In the genomic region with DNA sequence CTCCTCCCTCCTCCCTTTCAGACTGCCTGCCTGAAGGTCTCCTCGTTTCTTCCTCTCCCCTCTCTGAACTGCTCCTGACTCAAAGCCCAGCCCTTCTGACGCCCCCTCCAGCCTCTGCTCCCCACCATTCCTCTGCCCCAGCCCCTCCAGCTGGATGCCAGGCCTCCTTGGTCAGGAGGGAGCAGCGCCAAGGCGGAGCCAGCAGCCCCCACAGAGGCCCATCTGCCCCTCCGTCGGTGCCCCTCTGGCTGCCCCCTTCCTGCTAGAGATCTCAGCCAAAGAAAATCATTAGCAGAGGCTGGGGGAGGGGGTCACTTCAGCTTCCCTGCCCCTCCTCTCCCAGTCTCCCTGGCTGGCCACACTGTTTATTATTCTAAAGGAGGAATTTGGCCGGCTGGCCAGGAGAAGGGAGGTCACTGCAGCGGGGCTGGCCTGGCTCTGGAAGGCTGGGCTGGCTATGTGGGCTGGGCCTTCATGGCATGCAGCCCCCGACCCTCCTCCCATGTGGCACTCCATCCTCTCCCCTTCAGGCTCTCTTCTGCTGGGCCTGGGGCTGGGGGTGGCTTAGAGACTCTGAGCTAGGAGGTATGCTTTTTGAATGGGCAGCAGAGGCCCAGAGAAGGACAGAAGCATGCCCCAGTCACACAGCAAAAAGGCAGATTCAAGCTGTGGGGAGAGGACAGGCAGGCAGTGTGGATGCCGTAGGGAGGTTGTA, we compare ENCODE assay signal across 1 cellular context.
TF ChIP-seq lines count a peak whose summit lies in the region.

No MANE protein-coding gene starts in this region.

TF ChIP-seq in HepG2, 621 proteins besides CTCF, POLR2A, EP300 and RAD21 (continued from another document):
- TF ChIP-seq, protein P1, sequence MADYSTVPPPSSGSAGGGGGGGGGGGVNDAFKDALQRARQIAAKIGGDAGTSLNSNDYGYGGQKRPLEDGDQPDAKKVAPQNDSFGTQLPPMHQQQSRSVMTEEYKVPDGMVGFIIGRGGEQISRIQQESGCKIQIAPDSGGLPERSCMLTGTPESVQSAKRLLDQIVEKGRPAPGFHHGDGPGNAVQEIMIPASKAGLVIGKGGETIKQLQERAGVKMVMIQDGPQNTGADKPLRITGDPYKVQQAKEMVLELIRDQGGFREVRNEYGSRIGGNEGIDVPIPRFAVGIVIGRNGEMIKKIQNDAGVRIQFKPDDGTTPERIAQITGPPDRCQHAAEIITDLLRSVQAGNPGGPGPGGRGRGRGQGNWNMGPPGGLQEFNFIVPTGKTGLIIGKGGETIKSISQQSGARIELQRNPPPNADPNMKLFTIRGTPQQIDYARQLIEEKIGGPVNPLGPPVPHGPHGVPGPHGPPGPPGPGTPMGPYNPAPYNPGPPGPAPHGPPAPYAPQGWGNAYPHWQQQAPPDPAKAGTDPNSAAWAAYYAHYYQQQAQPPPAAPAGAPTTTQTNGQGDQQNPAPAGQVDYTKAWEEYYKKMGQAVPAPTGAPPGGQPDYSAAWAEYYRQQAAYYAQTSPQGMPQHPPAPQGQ (CRISPR knock-in tag; IDR thresholded peaks at IDR 0.05; ENCODE audit: borderline replicate concordance), result no peak
- peak; percentile 72 for TF ChIP-seq ZNF331 (CRISPR knock-in tag; IDR thresholded peaks at IDR 0.05)
- no peak for TF ChIP-seq FOXC1 (CRISPR knock-in tag; IDR thresholded peaks at IDR 0.05; ENCODE audit: borderline replicate concordance)
- TF ChIP-seq STAT5B (CRISPR knock-in tag; IDR thresholded peaks at IDR 0.05), result no peak
- no peak for TF ChIP-seq ZNF10 (CRISPR knock-in tag; IDR thresholded peaks at IDR 0.05; ENCODE audit: borderline replicate concordance, low read depth)
- no peak for TF ChIP-seq MXI1 (IDR thresholded peaks at IDR 0.05; ENCODE audit: borderline replicate concordance, low read depth, low read length)
- no peak for TF ChIP-seq KAT7 (CRISPR knock-in tag; IDR thresholded peaks at IDR 0.05; ENCODE audit: borderline replicate concordance)
- TF ChIP-seq, protein P2, sequence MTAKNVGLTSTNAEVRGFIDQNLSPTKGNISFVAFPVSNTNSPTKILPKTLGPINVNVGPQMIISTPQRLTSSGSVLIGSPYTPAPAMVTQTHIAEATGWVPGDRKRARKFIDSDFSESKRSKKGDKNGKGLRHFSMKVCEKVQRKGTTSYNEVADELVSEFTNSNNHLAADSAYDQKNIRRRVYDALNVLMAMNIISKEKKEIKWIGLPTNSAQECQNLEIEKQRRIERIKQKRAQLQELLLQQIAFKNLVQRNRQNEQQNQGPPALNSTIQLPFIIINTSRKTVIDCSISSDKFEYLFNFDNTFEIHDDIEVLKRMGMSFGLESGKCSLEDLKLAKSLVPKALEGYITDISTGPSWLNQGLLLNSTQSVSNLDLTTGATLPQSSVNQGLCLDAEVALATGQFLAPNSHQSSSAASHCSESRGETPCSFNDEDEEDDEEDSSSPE (CRISPR knock-in tag; IDR thresholded peaks at IDR 0.05), result no peak
- TF ChIP-seq, protein P3, sequence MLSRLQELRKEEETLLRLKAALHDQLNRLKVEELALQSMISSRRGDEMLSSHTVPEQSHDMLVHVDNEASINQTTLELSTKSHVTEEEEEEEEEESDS (CRISPR knock-in tag; IDR thresholded peaks at IDR 0.05; ENCODE audit: borderline replicate concordance), result no peak
- TF ChIP-seq HOXA5 (CRISPR knock-in tag; IDR thresholded peaks at IDR 0.05), result 0 out of 2 replicates have a peak, but pooled peaks have one; percentile 36
